ENCODE assay signal across 30 cellular contexts in genomic region chr13:83332751-83333150, GRCh38.
"Had no signal": no experiment of that assay in that cellular context is flagged by ENCODE, and none has a peak within 500 bp of the region (broad histone marks: within the 10 kb centered on the region; RNA-seq: fewer than 3 reads in every experiment).

No MANE protein-coding gene starts in this region.

- H3K4me3 ChIP-seq: adrenal gland, body of pancreas, esophagus muscularis mucosa, gastrocnemius medialis, heart left ventricle had no signal

- H3K9me3 ChIP-seq: adrenal gland, body of pancreas, esophagus muscularis mucosa, gastrocnemius medialis had no signal

- H3K27me3 ChIP-seq: adrenal gland, body of pancreas, esophagus muscularis mucosa, foreskin keratinocyte, gastrocnemius medialis, heart left ventricle had no signal

- H3K36me3 ChIP-seq: adrenal gland, esophagus muscularis mucosa, gastrocnemius medialis, heart left ventricle had no signal

- H3K4me1 ChIP-seq: adrenal gland, body of pancreas, esophagus muscularis mucosa, gastrocnemius medialis, heart left ventricle had no signal

- H3K27ac ChIP-seq: adrenal gland, body of pancreas, esophagus muscularis mucosa, foreskin keratinocyte, gastrocnemius medialis, heart left ventricle had no signal

- DNase-seq: activated CD4-positive, alpha-beta memory T cell treated with anti-CD3 and anti-CD28 coated beads for 36 hours; activated CD4-positive, alpha-beta T cell treated with anti-CD3 and anti-CD28 coated beads for 36 hours; activated CD4-positive, alpha-beta T cell treated with anti-CD3 and anti-CD28 coated beads, Interleukin-2, amount 10 ng/mL, durations not matched to agents 24 days and 14 days; activated CD4-positive, CD25-positive, alpha-beta regulatory T cell; activated CD4-positive, CD25-positive, alpha-beta regulatory T cell treated with anti-CD3 and anti-CD28 coated beads, Interleukin-2, amount 50 U/mL, for 72 hours; activated CD8-positive, alpha-beta memory T cell treated with anti-CD3 and anti-CD28 coated beads, Interleukin-2, amount 10 ng/mL, durations not matched to agents 7 days and 5 days; activated CD8-positive, alpha-beta memory T cell treated with anti-CD3 and anti-CD28 coated beads, Interleukin-2, amount 50 U/mL, for 4 hours; activated CD8-positive, alpha-beta T cell treated with anti-CD3 and anti-CD28 coated beads, Interleukin-2, amount 10 ng/mL, durations not matched to agents 7 days and 5 days; activated effector memory CD4-positive, alpha-beta T cell treated with anti-CD3 and anti-CD28 coated beads, Interleukin-2, amount 50 U/mL, for 16 hours; activated naive CD4-positive, alpha-beta T cell treated with anti-CD3 and anti-CD28 coated beads for 36 hours; activated naive CD8-positive, alpha-beta T cell treated with anti-CD3 and anti-CD28 coated beads for 36 hours; activated naive CD8-positive, alpha-beta T cell treated with anti-CD3 and anti-CD28 coated beads, Interleukin-2, amount 50 U/mL, for 24 hours; activated T-cell treated with anti-CD3 and anti-CD28 coated beads, Interleukin-2, amount 50 U/mL, for 1 hour; activated T-cell treated with anti-CD3 and anti-CD28 coated beads, Interleukin-2, amount 50 U/mL, for 48 hours; adrenal gland; amygdala; aorta; body of pancreas; caudate nucleus; cortex of kidney; dermis blood vessel endothelial cell; effector CD4-positive, alpha-beta T cell; effector memory CD8-positive, alpha-beta T cell; erythroblast; foreskin keratinocyte; gastrocnemius medialis; glutamatergic neuron; heart left ventricle; T-helper 2 cell had no signal
